ENCODE assay signal across 34 cellular contexts in the genomic region with DNA sequence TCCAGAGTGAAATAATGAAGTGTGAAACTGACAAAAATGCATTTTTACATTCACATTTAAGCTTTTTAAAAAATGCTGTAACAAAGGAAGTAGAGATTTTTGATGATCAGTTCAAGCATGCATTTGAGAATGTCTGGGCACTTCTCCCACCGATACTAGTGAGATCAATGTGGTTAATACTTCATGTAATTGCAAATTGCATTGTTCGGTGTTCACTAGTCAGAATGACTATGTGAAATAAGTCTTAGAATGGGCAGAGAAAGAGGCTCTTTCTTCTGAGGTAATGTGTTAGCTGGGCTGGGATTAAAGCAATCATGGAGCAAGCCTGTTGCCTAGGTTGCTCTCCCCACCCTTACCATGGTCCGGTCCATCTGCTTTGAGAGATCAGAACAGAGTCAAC.
"Had no signal": no experiment of that assay in that cellular context is flagged by ENCODE, and none has a peak within 500 bp of the region (broad histone marks: within the 10 kb centered on the region; RNA-seq: fewer than 3 reads in every experiment).

No MANE protein-coding gene starts in this region.

- ATAC-seq: activated naive CD4-positive, alpha-beta T cell treated with anti-CD3 and anti-CD28 coated beads, Interleukin-2, amount 50 U/mL, for 72 hours; activated naive CD8-positive, alpha-beta T cell treated with anti-CD3 and anti-CD28 coated beads, Interleukin-2, amount 50 U/mL, for 24 hours; activated T-cell treated with anti-CD3 and anti-CD28 coated beads, Interleukin-2, amount 50 U/mL, for 4 hours; activated T-cell treated with anti-CD3 and anti-CD28 coated beads, Interleukin-2, amount 50 U/mL, for 72 hours; activated T-helper 17 cell treated with anti-CD3 and anti-CD28 coated beads, Interleukin-2, amount 50 U/mL, for 72 hours; body of pancreas had no signal

- FAIRE-seq: astrocyte, bronchial epithelial cell, colon had no signal

- H3K4me1 ChIP-seq: adrenal gland, ascending aorta, body of pancreas, breast epithelium had no signal

- H3K27me3 ChIP-seq: adrenal gland, ascending aorta, body of pancreas, brain microvascular endothelial cell, breast epithelium, cardiac muscle cell had no signal

- H3K27ac ChIP-seq: adrenal gland, ascending aorta, body of pancreas, brain microvascular endothelial cell, breast epithelium, cardiac muscle cell had no signal

- DNase-seq: activated effector memory CD4-positive, alpha-beta T cell treated with anti-CD3 and anti-CD28 coated beads, Interleukin-2, amount 50 U/mL, for 16 hours; activated effector memory CD4-positive, alpha-beta T cell treated with Interleukin-2 at 50 U/mL for 16 hours; activated gamma-delta T cell; activated gamma-delta T cell treated with Interleukin-2 at 50 U/mL for 16 hours; activated naive CD4-positive, alpha-beta T cell; activated naive CD4-positive, alpha-beta T cell treated with anti-CD3 and anti-CD28 coated beads for 36 hours; activated naive CD4-positive, alpha-beta T cell treated with anti-CD3 and anti-CD28 coated beads, Interleukin-2, amount 10 ng/mL, durations not matched to agents 7 days and 5 days; activated naive CD4-positive, alpha-beta T cell treated with anti-CD3 and anti-CD28 coated beads, Interleukin-2, amount 50 U/mL, for 16 hours; activated naive CD4-positive, alpha-beta T cell treated with Interleukin-2 at 50 U/mL for 16 hours; activated naive CD8-positive, alpha-beta T cell treated with anti-CD3 and anti-CD28 coated beads for 36 hours; activated naive CD8-positive, alpha-beta T cell treated with anti-CD3 and anti-CD28 coated beads, Interleukin-2, amount 10 ng/mL, durations not matched to agents 7 days and 5 days; activated naive CD8-positive, alpha-beta T cell treated with anti-CD3 and anti-CD28 coated beads, Interleukin-2, amount 50 U/mL, for 24 hours; activated T-cell treated with anti-CD3 and anti-CD28 coated beads, Interleukin-2, amount 50 U/mL, for 24 hours; activated T-cell treated with anti-CD3 and anti-CD28 coated beads, Interleukin-2, amount 50 U/mL, for 4 hours; activated T-cell treated with anti-CD3 and anti-CD28 coated beads, Interleukin-2, amount 50 U/mL, for 48 hours; activated T-cell treated with anti-CD3 and anti-CD28 coated beads, Interleukin-2, amount 50 U/mL, for 72 hours; adrenal gland; amniotic stem cell; amygdala; anterior cingulate cortex; aorta; body of pancreas; brain microvascular endothelial cell; caudate nucleus; central memory CD4-positive, alpha-beta T cell; cerebellar nuclear complex had no signal

- H3K9me3 ChIP-seq: adrenal gland, ascending aorta, body of pancreas, breast epithelium had no signal

- H3K4me3 ChIP-seq: adrenal gland, ascending aorta, body of pancreas, breast epithelium, cardiac muscle cell had no signal

- H3K36me3 ChIP-seq: adrenal gland, ascending aorta, brain microvascular endothelial cell, breast epithelium, cardiac muscle cell had no signal
